11 cellular contexts compared by ENCODE assay signal in the genomic region with DNA sequence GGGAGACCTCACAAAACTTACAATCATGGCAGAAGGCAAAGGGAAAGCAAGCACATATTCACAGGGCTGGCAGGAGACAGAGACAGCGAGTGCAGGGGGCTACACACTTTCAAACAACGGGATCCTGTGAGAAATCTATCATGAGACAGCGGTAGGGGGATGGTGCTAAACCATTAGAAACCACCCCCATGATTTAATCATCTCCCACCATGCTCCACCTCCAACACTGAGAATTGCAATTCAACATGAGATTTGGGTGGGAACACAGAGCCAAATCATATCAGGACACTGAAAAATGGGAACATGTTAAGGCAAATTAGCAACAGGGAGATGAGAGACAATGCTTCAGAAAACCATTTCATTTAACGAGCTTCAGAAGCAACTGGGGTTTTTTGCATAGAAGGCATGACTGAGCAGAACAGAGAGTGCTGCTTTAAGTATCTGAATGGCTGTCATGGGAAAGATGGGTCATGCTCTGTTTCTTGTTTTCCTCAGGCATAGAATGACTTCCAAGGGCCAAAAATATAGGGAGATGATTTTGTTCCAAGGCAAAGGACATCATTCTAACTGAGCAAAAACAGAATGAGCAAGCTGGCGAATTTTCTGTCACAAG.
"Had no signal": no experiment of that assay in that cellular context is flagged by ENCODE, and none has a peak within 500 bp of the region (broad histone marks: within the 10 kb centered on the region; RNA-seq: fewer than 3 reads in every experiment).

No MANE protein-coding gene starts in this region.

- H3K9me3 ChIP-seq: transverse colon had no signal

- ATAC-seq: activated CD4-positive, CD25-positive, alpha-beta regulatory T cell treated with anti-CD3 and anti-CD28 coated beads, Interleukin-2, amount 50 U/mL, for 24 hours; effector memory CD8-positive, alpha-beta T cell; right cardiac atrium; stimulated activated memory B cell treated with anti-CD40 and anti-IgM and Interleukin-4, amounts not matched to agents 10 μg/mL and 1 μg/mL and 100 μg/mL, for 72 hours; T-helper 17 cell had no signal

- H3K36me3 ChIP-seq: transverse colon had no signal

- DNase-seq: activated naive CD4-positive, alpha-beta T cell treated with anti-CD3 and anti-CD28 coated beads, Interleukin-2, amount 50 U/mL, for 16 hours; activated T-cell treated with anti-CD3 and anti-CD28 coated beads, Interleukin-2, amount 50 U/mL, for 1 hour; effector memory CD8-positive, alpha-beta T cell; hypothalamus; kidney glomerular epithelial cell; right cardiac atrium; T-helper 17 cell; transverse colon had no signal

- H3K27ac ChIP-seq: transverse colon had no signal

- H3K4me3 ChIP-seq: smooth muscle cell, transverse colon had no signal

- H3K4me2 ChIP-seq: smooth muscle cell had no signal

- H3K27me3 ChIP-seq: transverse colon had no signal

- H3K4me1 ChIP-seq: transverse colon had no signal
